Comparison of ENCODE assay signal across 8 cellular contexts in the genomic region with DNA sequence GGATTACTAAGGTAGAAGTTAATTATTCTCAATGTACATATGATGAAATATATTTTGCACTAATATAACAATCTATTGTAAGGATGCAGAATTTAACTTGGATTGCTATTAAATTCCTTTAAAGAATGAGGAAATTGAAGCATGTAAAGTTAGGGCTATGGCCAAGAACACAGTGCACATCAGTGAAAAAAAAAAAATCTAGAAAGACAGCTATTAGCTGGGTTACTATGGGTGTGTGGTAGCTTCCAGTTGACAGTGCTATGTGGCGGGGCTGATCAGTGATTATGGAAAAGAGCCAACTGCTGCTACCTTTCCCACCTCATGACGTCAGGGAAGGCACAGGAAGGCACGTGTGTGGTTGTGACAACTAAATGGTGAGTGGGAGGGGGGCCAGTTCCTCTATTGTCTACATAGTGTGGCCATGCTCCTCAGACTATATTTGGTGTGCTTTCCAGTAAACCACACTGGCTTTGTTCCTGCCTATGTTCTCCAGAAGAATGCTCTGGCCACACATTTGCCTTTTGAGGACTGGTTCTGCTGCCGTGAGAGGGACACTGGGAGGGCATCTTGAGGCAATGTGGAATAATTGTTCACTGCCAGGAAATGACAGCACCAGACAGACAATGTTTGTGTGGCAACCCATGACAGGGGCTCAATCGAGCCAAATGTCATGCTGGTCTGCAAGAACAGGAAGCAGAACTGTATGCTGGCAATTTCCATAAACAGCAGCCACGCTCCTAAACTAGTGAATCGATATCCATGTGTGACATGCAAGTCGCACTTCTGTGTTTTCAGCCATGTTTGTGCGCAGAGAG. TPM values are rescaled to one million over a fixed set of nuclear protein-coding genes. Genes with fewer than 3 reads are reported as not detected.
DNase-seq lines count a peak whose midpoint lies in the region; ATAC-seq and TF ChIP-seq lines count a peak whose summit lies in the region.

No MANE protein-coding gene starts in this region.

- no peaks in the 10 kb centered on the region for H3K9me2 ChIP-seq in DOHH2 (replicated peaks; ENCODE audit: control insufficient read depth, low read length)

- H2AK5ac ChIP-seq in trophoblast cell (ENCODE audit: low read length) = no peak overlapping the region

- H3K36me3 ChIP-seq in DOHH2 (ENCODE audit: control insufficient read depth, low read length) = peaks cover 13% of the 10 kb centered on the region
- no peaks in the 10 kb centered on the region for H3K36me3 ChIP-seq in trophoblast cell (ENCODE audit: control insufficient read depth in 1 of 2, insufficient read depth in 2 of 2, low read length in 2 of 2)

- no peak overlapping the region for H2AFZ ChIP-seq in trophoblast cell (ENCODE audit: insufficient read depth, low read length, poor library complexity)

- no peak overlapping the region for H3K9ac ChIP-seq in trophoblast cell (ENCODE audit: low read length)

- H3K4me3 Mint-ChIP-seq in activated T-cell treated with anti-CD3 and anti-CD28 coated beads, Interleukin-2, amount 50 U/mL, for 4 hours = peak overlapping the region; percentile 4

- H3K4me2 ChIP-seq in DOHH2 (ENCODE audit: low read length) (peak overlapping the region; percentile 64), trophoblast cell (ENCODE audit: low read length) (no peak overlapping the region)

- H3K79me1 ChIP-seq in trophoblast cell (ENCODE audit: low read length) = peaks cover 8% of the 10 kb centered on the region

- H3K14ac ChIP-seq in trophoblast cell (ENCODE audit: low read length) = no peak overlapping the region

- no peak overlapping the region for H2BK12ac ChIP-seq in trophoblast cell (ENCODE audit: low read length)

- no CpG with 5 or more reads among the region's 9 CpGs for WGBS in trophoblast cell (ENCODE audit: extremely low coverage, insufficient coverage, insufficient read length)

- H3K9me3 ChIP-seq in DOHH2 (ENCODE audit: control insufficient read depth, insufficient read depth, low read length) = no peaks in the 10 kb centered on the region
- no peaks in the 10 kb centered on the region for H3K9me3 ChIP-seq in trophoblast cell (ENCODE audit: insufficient read depth, low read depth, low read length)

- peak overlapping the region; percentile 46 for H3K4me3 ChIP-seq in DOHH2 (ENCODE audit: low read length)
- no peak overlapping the region for H3K4me3 ChIP-seq in fibroblast of pulmonary artery (replicated peaks; ENCODE audit: low read depth, low read length)
- H3K4me3 ChIP-seq in trophoblast cell (ENCODE audit: low read depth, low read length) = no peak overlapping the region

- no peak for TF ChIP-seq CTCF in DOHH2 (IDR thresholded peaks at IDR 0.05; ENCODE audit: low read depth, low read length, poor library complexity, severe bottlenecking)
- TF ChIP-seq CTCF in fibroblast of pulmonary artery (IDR thresholded peaks at IDR 0.05; ENCODE audit: low read length, missing control alignments) = no peak

- peaks cover 56% of the 10 kb centered on the region for H3K4me1 Mint-ChIP-seq in activated T-cell treated with anti-CD3 and anti-CD28 coated beads, Interleukin-2, amount 50 U/mL, for 4 hours (ENCODE audit: low read depth)

- H2BK5ac ChIP-seq in trophoblast cell (ENCODE audit: low read depth, low read length, poor library complexity) = no peak overlapping the region

- H3K18ac ChIP-seq in trophoblast cell (ENCODE audit: low read length) = no peak overlapping the region

- H3K79me2 ChIP-seq in DOHH2 (ENCODE audit: control insufficient read depth, low read length) (peaks cover 21% of the 10 kb centered on the region), trophoblast cell (ENCODE audit: control insufficient read depth, insufficient read depth, low read length, poor library complexity) (peaks cover 10% of the 10 kb centered on the region)

- H4K91ac ChIP-seq in trophoblast cell (ENCODE audit: low read depth, low read length) = no peak overlapping the region

- H3K9me3 Mint-ChIP-seq in activated T-cell treated with anti-CD3 and anti-CD28 coated beads, Interleukin-2, amount 50 U/mL, for 4 hours = no peaks in the 10 kb centered on the region

- peak; percentile 31 for ATAC-seq in HG02884 (IDR thresholded peaks at IDR 0.05; ENCODE audit: unreplicated experiment)
- ATAC-seq in activated T-cell treated with anti-CD3 and anti-CD28 coated beads, Interleukin-2, amount 50 U/mL, for 4 hours = no peak
- ATAC-seq in GM18858 (IDR thresholded peaks at IDR 0.05; ENCODE audit: unreplicated experiment) = no peak

- H3K27me3 Mint-ChIP-seq in activated T-cell treated with anti-CD3 and anti-CD28 coated beads, Interleukin-2, amount 50 U/mL, for 4 hours (ENCODE audit: low read depth) = no peaks in the 10 kb centered on the region

- no peaks in the 10 kb centered on the region for H3K27me3 ChIP-seq in DOHH2 (ENCODE audit: control insufficient read depth, low read length)
- no peaks in the 10 kb centered on the region for H3K27me3 ChIP-seq in trophoblast cell (ENCODE audit: insufficient read depth, low read length)

- H3K27ac ChIP-seq in DOHH2 (ENCODE audit: low read depth, low read length) = 0 out of 2 replicates have a peak overlapping the region, but pooled peaks have one; percentile 16
- no peak overlapping the region for H3K27ac ChIP-seq in trophoblast cell (ENCODE audit: low read depth, low read length)

- peaks cover 12% of the 10 kb centered on the region for H3F3A ChIP-seq in DOHH2 (ENCODE audit: control insufficient read depth, insufficient read depth)

- no peak overlapping the region for H2BK120ac ChIP-seq in trophoblast cell (ENCODE audit: insufficient read depth, low read length, poor library complexity)

- H3K4me1 ChIP-seq in DOHH2 (ENCODE audit: control insufficient read depth, low read length) (peaks cover 61% of the 10 kb centered on the region), trophoblast cell (ENCODE audit: control insufficient read depth in 1 of 2, insufficient read depth in 2 of 2, low read length in 2 of 2) (peaks cover 9 to 15% of the 10 kb centered on the region in 2 experiments)

- no peak overlapping the region for H4K12ac ChIP-seq in trophoblast cell (ENCODE audit: low read depth, low read length)

- no peak overlapping the region for H3K23ac ChIP-seq in trophoblast cell (ENCODE audit: low read length)

- no peaks in the 10 kb centered on the region for H4K20me1 ChIP-seq in DOHH2 (ENCODE audit: control insufficient read depth, insufficient read depth, low read depth, low read length)

- no peak overlapping the region for H4K8ac ChIP-seq in trophoblast cell (ENCODE audit: low read depth, low read length)

- H3K4ac ChIP-seq in trophoblast cell (ENCODE audit: low read depth, low read length) = no peak overlapping the region

- peak; percentile 79 for DNase-seq in NOMO-1 treated with dmso at 0.1 percent for 144 hours (lab: John Stamatoyannopoulos, UW; ENCODE audit: unreplicated experiment)
- DNase-seq in activated T-cell treated with anti-CD3 and anti-CD28 coated beads, Interleukin-2, amount 50 U/mL, for 4 hours = peak; percentile 40
- DNase-seq in fibroblast of pulmonary artery (ENCODE audit: low read depth) = peak; percentile 89
- DNase-seq in trophoblast cell = peak; percentile 45 to 56
- no peak for DNase-seq in AG08396 (ENCODE audit: low spot score)

- H3K36me3 Mint-ChIP-seq in activated T-cell treated with anti-CD3 and anti-CD28 coated beads, Interleukin-2, amount 50 U/mL, for 4 hours (ENCODE audit: insufficient read depth) = peaks cover 2% of the 10 kb centered on the region

RNA-seq across cellular contexts. Expression of gene SDE2, which starts 2.9 kb away (rescaled TPM):
- 10 to 100 TPM; 27.3 to 28.8 (median 28.5) TPM for total RNA-seq in activated T-cell treated with anti-CD3 and anti-CD28 coated beads, Interleukin-2, amount 50 U/mL, for 4 hours
- 12.6 and 13.1 TPM in 2 replicates for polyA plus RNA-seq in trophoblast cell (2013)
